1 cellular context compared by ENCODE assay signal in genomic region chr22:29269230-29269604, GRCh38.
TF ChIP-seq lines count a peak whose summit lies in the region.

No MANE protein-coding gene starts in this region.

TF ChIP-seq in GM12878, 131 proteins besides CTCF, POLR2A, EP300 and RAD21:
- TF ChIP-seq SIN3A (IDR thresholded peaks at IDR 0.05; ENCODE audit: low read depth, low read length) (no peak), MXI1 (IDR thresholded peaks at IDR 0.05; ENCODE audit: low read depth, low read length) (peak; percentile 6; the same call in 1 of the 2 replicates)
TF ChIP-seq in GM12878: peak in this region for 1.
